In the genomic region with DNA sequence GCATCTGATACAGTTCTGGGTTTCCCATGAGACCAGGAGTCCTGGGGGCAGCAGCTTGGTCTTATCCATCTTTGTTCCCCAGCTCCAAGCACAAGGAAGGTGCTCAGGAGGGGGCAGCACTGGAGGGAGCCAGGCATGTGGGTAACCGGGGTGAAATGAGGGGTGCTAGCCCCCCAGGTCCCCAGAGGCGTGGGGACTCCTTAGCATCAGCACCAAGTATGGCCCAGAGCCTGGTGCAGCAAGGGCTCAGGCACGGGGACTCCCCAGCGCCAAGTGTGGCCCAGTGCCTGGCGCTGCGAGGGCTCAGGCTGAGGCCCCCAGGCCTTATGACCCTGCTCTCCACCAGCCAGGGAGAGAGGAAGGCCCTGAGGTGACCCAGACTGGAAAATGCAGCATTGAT, we compare ENCODE assay signal across 22 cellular contexts.
DNase-seq lines count a peak whose midpoint lies in the region; ATAC-seq and TF ChIP-seq lines count a peak whose summit lies in the region.
"Had no signal": no experiment of that assay in that cellular context is flagged by ENCODE, and none has a peak within 500 bp of the region (broad histone marks: within the 10 kb centered on the region; RNA-seq: fewer than 3 reads in every experiment).

No MANE protein-coding gene starts in this region.

- H3K4me2 ChIP-seq in mesenchymal stem cell (ENCODE audit: low read length, poor library complexity, severe bottlenecking): no peak overlapping the region
- H3K4me2 ChIP-seq: GM23338 had no signal

- no peak overlapping the region for H3K23ac ChIP-seq in mesenchymal stem cell (ENCODE audit: low read length in 2 of 2)

- no peaks in the 10 kb centered on the region for H3K9me3 Mint-ChIP-seq in natural killer cell treated with Interleukin-12 subunit alpha and Interleukin-12 subunit beta and Interleukin-15 and Interleukin-18, amount 100 ng/mL, for 72 hours
- no peaks in the 10 kb centered on the region for H3K9me3 Mint-ChIP-seq in natural killer cell
- H3K9me3 Mint-ChIP-seq: CD8-positive, alpha-beta T cell; GM23338; HFFc6; IgD-negative memory B cell had no signal

- peaks cover 28 to 34% of the 10 kb centered on the region in 2 donors for H3K4me1 Mint-ChIP-seq in natural killer cell treated with Interleukin-12 subunit alpha and Interleukin-12 subunit beta and Interleukin-15 and Interleukin-18, amount 100 ng/mL, for 72 hours (ENCODE audit: low read depth in 2 of 2)
- H3K4me1 Mint-ChIP-seq in natural killer cell: peaks cover 8 to 11% of the 10 kb centered on the region in 2 donors

- no peaks in the 10 kb centered on the region for H3K36me3 Mint-ChIP-seq in natural killer cell treated with Interleukin-12 subunit alpha and Interleukin-12 subunit beta and Interleukin-15 and Interleukin-18, amount 100 ng/mL, for 72 hours
- H3K36me3 Mint-ChIP-seq in natural killer cell: no peaks in the 10 kb centered on the region
- H3K36me3 Mint-ChIP-seq: CD8-positive, alpha-beta T cell had no signal

- no peak for ATAC-seq in natural killer cell treated with Interleukin-12 subunit alpha and Interleukin-12 subunit beta and Interleukin-15 and Interleukin-18, amount 100 ng/mL, for 72 hours
- ATAC-seq in natural killer cell (no peak), RWPE2 (ENCODE audit: low read depth) (no peak), HG03175 (IDR thresholded peaks at IDR 0.05; ENCODE audit: unreplicated experiment) (no peak)
- ATAC-seq: CD8-positive, alpha-beta T cell; GM12878; HCT116; HepG2 had no signal

- H3K27me3 Mint-ChIP-seq in natural killer cell treated with Interleukin-12 subunit alpha and Interleukin-12 subunit beta and Interleukin-15 and Interleukin-18, amount 100 ng/mL, for 72 hours: no peaks in the 10 kb centered on the region
- H3K27me3 Mint-ChIP-seq in natural killer cell (ENCODE audit: low read depth in 2 of 2): no peaks in the 10 kb centered on the region

- H3K4me3 ChIP-seq in RWPE2 (ENCODE audit: severe bottlenecking): no peak overlapping the region
- H3K4me3 ChIP-seq in mesenchymal stem cell (ENCODE audit: insufficient read depth in 1 of 2, low read depth in 1 of 2, low read length in 2 of 2): no peak overlapping the region
- H3K4me3 ChIP-seq: GM12878, GM23338 had no signal

- no peak overlapping the region for H4K91ac ChIP-seq in mesenchymal stem cell (ENCODE audit: low read length)

- intact Hi-C loops in natural killer cell (cut with micrococcal nuclease): no loop called here

- H3K27ac Mint-ChIP-seq in natural killer cell treated with Interleukin-12 subunit alpha and Interleukin-12 subunit beta and Interleukin-15 and Interleukin-18, amount 100 ng/mL, for 72 hours: no peak overlapping the region
- H3K27ac Mint-ChIP-seq in natural killer cell: no peak overlapping the region
- H3K27ac Mint-ChIP-seq: CD8-positive, alpha-beta T cell; GM23338; HFFc6; IgD-negative memory B cell had no signal

- peak overlapping the region in 1 of 2 experiments; percentile 15 for H2BK12ac ChIP-seq in mesenchymal stem cell (ENCODE audit: low read length in 2 of 2)

- no peak overlapping the region for H2BK5ac ChIP-seq in mesenchymal stem cell (ENCODE audit: low read depth, low read length, poor library complexity, severe bottlenecking)

- H3K36me3 ChIP-seq in RWPE2 (ENCODE audit: low read depth) (no peaks in the 10 kb centered on the region), mesenchymal stem cell (ENCODE audit: control insufficient read depth in 1 of 2, insufficient read depth in 2 of 2, low read depth in 1 of 2, low read length in 2 of 2) (no peaks in the 10 kb centered on the region)
- H3K36me3 ChIP-seq: BE2C had no signal

- WGBS in mesenchymal stem cell: 95% methylated on average over 6 of the region's 6 CpGs

- no peaks in the 10 kb centered on the region for H3K79me1 ChIP-seq in mesenchymal stem cell (replicated peaks; ENCODE audit: low read length, poor library complexity, severe bottlenecking)

- no peak overlapping the region for H3K4ac ChIP-seq in mesenchymal stem cell (ENCODE audit: low read depth in 1 of 2, low read length in 2 of 2)

- no peaks in the 10 kb centered on the region for H3K27me3 ChIP-seq in RWPE2 (ENCODE audit: insufficient read depth, poor library complexity, severe bottlenecking)
- no peaks in the 10 kb centered on the region for H3K27me3 ChIP-seq in mesenchymal stem cell (ENCODE audit: control insufficient read depth in 1 of 2, insufficient read depth in 1 of 2, low read length in 2 of 2)
- H3K27me3 ChIP-seq: BE2C had no signal

- peak overlapping the region; percentile 67 for H2AK5ac ChIP-seq in mesenchymal stem cell (ENCODE audit: low read length, severe bottlenecking)

- no peak overlapping the region for H4K8ac ChIP-seq in mesenchymal stem cell (ENCODE audit: low read length)

- no peak overlapping the region for H2BK120ac ChIP-seq in mesenchymal stem cell (ENCODE audit: low read depth, low read length)

- no peak overlapping the region for H3K4me3 Mint-ChIP-seq in natural killer cell treated with Interleukin-12 subunit alpha and Interleukin-12 subunit beta and Interleukin-15 and Interleukin-18, amount 100 ng/mL, for 72 hours
- H3K4me3 Mint-ChIP-seq in natural killer cell: no peak overlapping the region
- H3K4me3 Mint-ChIP-seq: CD8-positive, alpha-beta T cell; GM23338; HFFc6 had no signal

- TF ChIP-seq CTCF in natural killer cell (IDR thresholded peaks at IDR 0.05) (no peak), RWPE2 (IDR thresholded peaks at IDR 0.05; ENCODE audit: poor library complexity, severe bottlenecking) (no peak)

- no peak overlapping the region for H2AFZ ChIP-seq in mesenchymal stem cell (ENCODE audit: low read depth, low read length)
- H2AFZ ChIP-seq: GM23338 had no signal

- H3K27ac ChIP-seq in RWPE2 (ENCODE audit: poor library complexity, severe bottlenecking) (no peak overlapping the region), mesenchymal stem cell (ENCODE audit: low read length, poor library complexity, severe bottlenecking) (no peak overlapping the region)

- H3K9me3 ChIP-seq in RWPE2 (ENCODE audit: severe bottlenecking) (no peaks in the 10 kb centered on the region), mesenchymal stem cell (ENCODE audit: control insufficient read depth, low read length) (no peaks in the 10 kb centered on the region)
- H3K9me3 ChIP-seq: BE2C had no signal

- H3K9ac ChIP-seq in mesenchymal stem cell (ENCODE audit: low read length): no peak overlapping the region

- peak; percentile 54 for DNase-seq in natural killer cell treated with Interleukin-12 subunit alpha and Interleukin-12 subunit beta and Interleukin-15 and Interleukin-18, amount 100 ng/mL, for 72 hours (ENCODE audit: low spot score)
- DNase-seq in natural killer cell (no peak), RWPE2 (ENCODE audit: low spot score) (peak; percentile 50), mesenchymal stem cell (no peak), NCI-H446 (lab: John Stamatoyannopoulos, UW) (no peak), DMS153 (lab: John Stamatoyannopoulos, UW) (no peak)
- DNase-seq: ACHN; BE2C; Calu3; CD8-positive, alpha-beta T cell; DMS53; DND-41; EL; H7; HFFc6; KBM-7 had no signal

- H3K4me1 ChIP-seq in RWPE2 (ENCODE audit: insufficient read depth, poor library complexity, severe bottlenecking): no peaks in the 10 kb centered on the region
- peaks cover 25% of the 10 kb centered on the region for H3K4me1 ChIP-seq in mesenchymal stem cell (ENCODE audit: control insufficient read depth, insufficient read depth, low read depth, low read length)

- H3K18ac ChIP-seq in mesenchymal stem cell (ENCODE audit: low read depth in 1 of 2, low read length in 2 of 2): no peak overlapping the region

- H3K14ac ChIP-seq in mesenchymal stem cell (ENCODE audit: low read length in 2 of 2): no peak overlapping the region

- no peak overlapping the region for H2BK15ac ChIP-seq in mesenchymal stem cell (ENCODE audit: low read depth, poor library complexity, severe bottlenecking)

Comparison
In these comparisons a context has a peak if more than half of its experiments do, and no peak if none do; other contexts are left out.
1. DNase-seq: peak in natural killer cell treated with Interleukin-12 subunit alpha and Interleukin-12 subunit beta and Interleukin-15 and Interleukin-18, amount 100 ng/mL, for 72 hours (single experiment) and RWPE2 (single experiment); none in natural killer cell (single experiment), mesenchymal stem cell (single experiment), NCI-H446 (0 of 2) and DMS153 (single experiment).